In the genomic region with DNA sequence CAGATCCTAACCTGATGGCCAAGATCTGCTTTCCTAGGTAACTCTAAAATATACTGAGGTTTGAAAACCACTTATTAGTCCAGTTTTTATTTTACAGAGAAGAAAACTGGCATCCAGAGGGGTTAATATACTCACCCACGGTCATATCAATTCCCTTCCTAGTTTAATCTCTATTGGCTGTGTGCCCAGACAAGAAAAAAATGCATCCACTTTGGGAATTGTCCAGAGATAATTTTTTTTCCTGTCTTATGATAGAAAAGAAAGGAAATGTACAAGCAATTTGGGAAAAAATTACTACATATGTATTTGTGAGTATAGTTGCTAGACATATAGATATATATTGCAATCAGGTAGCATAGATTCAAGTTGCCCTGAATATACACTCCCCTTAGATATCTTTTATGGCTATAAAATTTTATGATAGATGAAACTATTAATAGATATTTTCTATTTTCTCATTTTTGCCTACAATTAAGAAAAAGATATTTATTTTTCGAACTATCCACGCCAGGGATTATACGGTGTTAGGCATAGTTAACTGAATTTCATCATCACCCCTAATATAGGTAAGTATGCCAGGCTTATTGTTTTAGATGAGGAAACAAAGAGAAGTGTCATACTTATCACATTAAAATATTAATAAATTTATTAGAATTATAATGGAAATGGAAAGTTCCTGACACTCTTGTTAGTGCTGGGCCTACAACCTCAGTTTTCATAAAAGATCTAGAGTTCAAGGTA, we compare ENCODE assay signal across 8 cellular contexts.
DNase-seq lines count a peak whose midpoint lies in the region; ATAC-seq lines count a peak whose summit lies in the region.

No MANE protein-coding gene starts in this region.

- H3K9ac ChIP-seq in duodenal mucosa (ENCODE audit: low read depth in 1 of 2, low read length in 2 of 2) (no peak overlapping the region), rectal smooth muscle tissue (ENCODE audit: low read length) (no peak overlapping the region)

- H3K4me3 ChIP-seq in duodenal mucosa (ENCODE audit: low read depth in 1 of 2, low read length in 2 of 2), result peak overlapping the region in 1 of 2 donors; percentile 48
- H3K4me3 ChIP-seq in rectal smooth muscle tissue (ENCODE audit: low read length), result no peak overlapping the region

- ATAC-seq in GM18907 (IDR thresholded peaks at IDR 0.05; ENCODE audit: unreplicated experiment) (peak; percentile 26), GM21390 (IDR thresholded peaks at IDR 0.05; ENCODE audit: unreplicated experiment) (no peak)

- H3K27me3 ChIP-seq in duodenal mucosa (ENCODE audit: control insufficient read depth in 1 of 2, insufficient read depth in 2 of 2, low read length in 2 of 2) (no peaks in the 10 kb centered on the region), rectal smooth muscle tissue (ENCODE audit: control insufficient read depth, insufficient read depth, low read length) (no peaks in the 10 kb centered on the region)

- H3K36me3 ChIP-seq in duodenal mucosa (ENCODE audit: control insufficient read depth in 1 of 2, insufficient read depth in 2 of 2, low read length in 2 of 2) (no peaks in the 10 kb centered on the region), rectal smooth muscle tissue (ENCODE audit: control insufficient read depth, insufficient read depth, low read length) (no peaks in the 10 kb centered on the region)

- peak; percentile 42 for DNase-seq in NCI-H2196 (lab: John Stamatoyannopoulos, UW; ENCODE audit: unreplicated experiment)
- DNase-seq in activated CD8-positive, alpha-beta memory T cell treated with anti-CD3 and anti-CD28 coated beads, Interleukin-2, amount 50 U/mL, for 48 hours, result no peak
- DNase-seq in HuH-7.5 (ENCODE audit: low spot score), result no peak
- DNase-seq in NCI-H748 (lab: John Stamatoyannopoulos, UW; ENCODE audit: unreplicated experiment), result no peak

- H3K4me1 ChIP-seq in duodenal mucosa (ENCODE audit: control insufficient read depth in 1 of 2, insufficient read depth in 2 of 2, low read length in 2 of 2) (peaks cover 30 to 33% of the 10 kb centered on the region in 2 donors), rectal smooth muscle tissue (ENCODE audit: control insufficient read depth, insufficient read depth, low read length) (peaks cover 5% of the 10 kb centered on the region)

- peak overlapping the region; percentile 68 for H3K27ac ChIP-seq in duodenal mucosa (ENCODE audit: low read depth, low read length)
- peak overlapping the region; percentile 78 for H3K27ac ChIP-seq in rectal smooth muscle tissue (ENCODE audit: low read depth, low read length)

- H3K9me3 ChIP-seq in duodenal mucosa (ENCODE audit: control insufficient read depth in 1 of 2, low read length in 2 of 2), result no peaks in the 10 kb centered on the region
